In genomic region chr5:1840071-1840547, GRCh38 we compare ENCODE assay signal across 1 cellular context.
TF ChIP-seq lines count a peak whose summit lies in the region.

No MANE protein-coding gene starts in this region.

TF ChIP-seq in H1, 55 proteins besides CTCF, POLR2A, EP300 and RAD21:
- TF ChIP-seq CHD7 (IDR thresholded peaks at IDR 0.05; ENCODE audit: insufficient replicate concordance, low read length) (no peak), ZNF274 (IDR thresholded peaks at IDR 0.05; ENCODE audit: borderline replicate concordance, extremely low read depth, low read length) (no peak), BCL11A (IDR thresholded peaks at IDR 0.05; ENCODE audit: low read depth in 2 of 2, low read length in 2 of 2) (no peak), SRF (IDR thresholded peaks at IDR 0.05; ENCODE audit: low read depth, low read length) (no peak), CREB1 (IDR thresholded peaks at IDR 0.05) (no peak), KDM4A (IDR thresholded peaks at IDR 0.05; ENCODE audit: low read depth, low read length, severe bottlenecking) (no peak), KDM5A (IDR thresholded peaks at IDR 0.05; ENCODE audit: low read length) (no peak), JUN (IDR thresholded peaks at IDR 0.05; ENCODE audit: low read depth, low read length) (no peak), CHD1 (IDR thresholded peaks at IDR 0.05; ENCODE audit: low read depth, low read length) (no peak), CBX5 (IDR thresholded peaks at IDR 0.05; ENCODE audit: low read depth, low read length) (no peak), MAX (IDR thresholded peaks at IDR 0.05) (no peak), HDAC2 (IDR thresholded peaks at IDR 0.05; ENCODE audit: borderline replicate concordance in 1 of 2, low read depth in 2 of 2, low read length in 2 of 2) (no peak), HDAC6 (IDR thresholded peaks at IDR 0.05; ENCODE audit: low read depth, low read length) (no peak), SUZ12 (IDR thresholded peaks at IDR 0.05; ENCODE audit: low read length) (no peak), SP1 (IDR thresholded peaks at IDR 0.05; ENCODE audit: low read depth, low read length) (no peak), SIRT6 (IDR thresholded peaks at IDR 0.05; ENCODE audit: low read length) (no peak)
